ENCODE assay signal across 14 cellular contexts in the genomic region with DNA sequence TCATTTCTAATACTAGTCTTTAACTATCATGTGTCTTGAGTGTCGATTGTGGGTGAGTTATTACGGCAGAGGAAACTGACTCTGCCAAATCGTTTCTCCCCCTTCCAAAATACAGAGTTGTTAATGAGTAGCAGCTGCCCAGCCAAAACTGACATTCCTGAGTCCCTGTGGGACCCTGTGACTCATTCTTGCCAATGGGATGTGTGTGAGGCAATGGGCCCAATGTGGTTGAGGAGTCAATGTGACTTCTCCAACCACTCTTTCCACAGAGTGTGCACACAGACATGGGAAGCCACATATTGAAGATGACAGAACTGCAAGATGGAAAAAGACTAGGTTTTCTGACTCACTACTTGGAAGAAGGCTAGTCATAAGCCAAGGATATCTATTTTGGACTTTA.
DNase-seq lines count a peak whose midpoint lies in the region; ATAC-seq and TF ChIP-seq lines count a peak whose summit lies in the region.
"Had no signal": no experiment of that assay in that cellular context is flagged by ENCODE, and none has a peak within 500 bp of the region (broad histone marks: within the 10 kb centered on the region; RNA-seq: fewer than 3 reads in every experiment).

No MANE protein-coding gene starts in this region.

- H3K27me3 Mint-ChIP-seq in natural killer cell treated with Interleukin-12 subunit alpha and Interleukin-12 subunit beta and Interleukin-15 and Interleukin-18, amount 100 ng/mL, for 72 hours = no peaks in the 10 kb centered on the region

- H3K36me3 Mint-ChIP-seq in natural killer cell treated with Interleukin-12 subunit alpha and Interleukin-12 subunit beta and Interleukin-15 and Interleukin-18, amount 100 ng/mL, for 72 hours = no peaks in the 10 kb centered on the region

- no peak overlapping the region for H3K27ac Mint-ChIP-seq in natural killer cell treated with Interleukin-12 subunit alpha and Interleukin-12 subunit beta and Interleukin-15 and Interleukin-18, amount 100 ng/mL, for 72 hours

- no peaks in the 10 kb centered on the region for H3K4me1 Mint-ChIP-seq in natural killer cell treated with Interleukin-12 subunit alpha and Interleukin-12 subunit beta and Interleukin-15 and Interleukin-18, amount 100 ng/mL, for 72 hours (ENCODE audit: low read depth in 2 of 2)

- ATAC-seq in HG02840 (IDR thresholded peaks at IDR 0.05; ENCODE audit: low FRiP score, unreplicated experiment) = no peak
- no peak for ATAC-seq in natural killer cell treated with Interleukin-12 subunit alpha and Interleukin-12 subunit beta and Interleukin-15 and Interleukin-18, amount 100 ng/mL, for 72 hours
- ATAC-seq: body of pancreas, esophagus mucosa had no signal

- no peak overlapping the region for H3K4me3 Mint-ChIP-seq in natural killer cell treated with Interleukin-12 subunit alpha and Interleukin-12 subunit beta and Interleukin-15 and Interleukin-18, amount 100 ng/mL, for 72 hours

- H3K9me3 Mint-ChIP-seq in natural killer cell treated with Interleukin-12 subunit alpha and Interleukin-12 subunit beta and Interleukin-15 and Interleukin-18, amount 100 ng/mL, for 72 hours = no peaks in the 10 kb centered on the region

- TF ChIP-seq CTCF in cardiac fibroblast (IDR thresholded peaks at IDR 0.05; ENCODE audit: low read depth, low read length) = no peak

- DNase-seq in A172 (ENCODE audit: low spot score) (peak; percentile 42), HT1080 (ENCODE audit: low read depth) (peak; percentile 86), cardiac fibroblast (ENCODE audit: low read depth in 2 of 2) (peak; percentile 52 to 86), kidney tubule cell (ENCODE audit: low spot score) (peak; percentile 95), NCI-H2171 treated with DMSO at 0.1 percent for 48 hours (lab: John Stamatoyannopoulos, UW) (no peak)
- DNase-seq in stimulated activated CD4-positive, alpha-beta T cell treated with anti-CD3 and anti-CD28 coated beads, Interleukin-4, amount 100 ng/mL, for 4 hours = no peak
- DNase-seq in natural killer cell treated with Interleukin-12 subunit alpha and Interleukin-12 subunit beta and Interleukin-15 and Interleukin-18, amount 100 ng/mL, for 72 hours (ENCODE audit: low spot score) = no peak
- DNase-seq: activated CD8-positive, alpha-beta memory T cell treated with anti-CD3 and anti-CD28 coated beads, Interleukin-2, amount 50 U/mL, for 4 hours; MM.1S; NCI-H82 had no signal

- no peak overlapping the region for H3K4me3 ChIP-seq in cardiac fibroblast (replicated peaks in 1 of 2; ENCODE audit: low read depth in 2 of 2, low read length in 2 of 2)
- H3K4me3 ChIP-seq: body of pancreas, lung had no signal

Comparison
In these comparisons a context has a peak if more than half of its experiments do, and no peak if none do; other contexts are left out.
1. DNase-seq: peak in A172 (single experiment), HT1080 (single experiment), cardiac fibroblast (2 of 2) and kidney tubule cell (single experiment); none in stimulated activated CD4-positive, alpha-beta T cell treated with anti-CD3 and anti-CD28 coated beads, Interleukin-4, amount 100 ng/mL, for 4 hours (0 of 2), NCI-H2171 treated with DMSO at 0.1 percent for 48 hours (single experiment) and natural killer cell treated with Interleukin-12 subunit alpha and Interleukin-12 subunit beta and Interleukin-15 and Interleukin-18, amount 100 ng/mL, for 72 hours (single experiment).